ENCODE assay signal across 27 cellular contexts in genomic region chr1:36570016-36570415, GRCh38.
DNase-seq lines count a peak whose midpoint lies in the region; ATAC-seq and TF ChIP-seq lines count a peak whose summit lies in the region.
"Had no signal": no experiment of that assay in that cellular context is flagged by ENCODE, and none has a peak within 500 bp of the region (broad histone marks: within the 10 kb centered on the region; RNA-seq: fewer than 3 reads in every experiment).

No MANE protein-coding gene starts in this region.

- ATAC-seq in GM19324 (IDR thresholded peaks at IDR 0.05; ENCODE audit: low FRiP score, unreplicated experiment): no peak
- ATAC-seq: GM12878, Right ventricle myocardium inferior had no signal

- H3K14ac ChIP-seq in neuronal stem cell (ENCODE audit: low read length): no peak overlapping the region

- H2BK15ac ChIP-seq in neuronal stem cell (ENCODE audit: low read length): no peak overlapping the region

- no peaks in the 10 kb centered on the region for H3K36me3 ChIP-seq in neuronal stem cell (replicated peaks in 1 of 2; ENCODE audit: control insufficient read depth in 2 of 2, insufficient read depth in 2 of 2, low read length in 2 of 2)
- H3K36me3 ChIP-seq: BLaER1, HAP-1, Peyer's patch, SJSA1 had no signal

- no peak overlapping the region for H2AK5ac ChIP-seq in neuronal stem cell (ENCODE audit: low read depth, low read length)

- no peak overlapping the region for H3K9ac ChIP-seq in neuronal stem cell (ENCODE audit: low read depth, low read length, poor library complexity)
- H3K9ac ChIP-seq: BLaER1, GM23248, KMS-11 had no signal

- H2BK12ac ChIP-seq in neuronal stem cell (ENCODE audit: low read length): no peak overlapping the region

- H3K27me3 ChIP-seq in neuronal stem cell (ENCODE audit: control insufficient read depth in 3 of 3, insufficient read depth in 3 of 3, low read depth in 1 of 3, low read length in 3 of 3): peaks cover 0 to 13% (median 2%) of the 10 kb centered on the region in 3 experiments
- H3K27me3 ChIP-seq: BLaER1, Peyer's patch had no signal

- no peaks in the 10 kb centered on the region for H3K79me1 ChIP-seq in neuronal stem cell (ENCODE audit: low read depth, low read length)

- H3K27ac ChIP-seq in neuronal stem cell (replicated peaks; ENCODE audit: low read length): no peak overlapping the region
- H3K27ac ChIP-seq: 22Rv1, BLaER1, GM23248, KMS-11, Peyer's patch, SJSA1 had no signal

- H3K18ac ChIP-seq in neuronal stem cell (ENCODE audit: low read length): peak overlapping the region; percentile 7

- H3K4me2 ChIP-seq in neuronal stem cell (ENCODE audit: insufficient read depth, low read length, poor library complexity, severe bottlenecking): no peak overlapping the region
- H3K4me2 ChIP-seq: BLaER1, KMS-11 had no signal

- H3K4ac ChIP-seq in neuronal stem cell (ENCODE audit: low read length): no peak overlapping the region

- no peaks in the 10 kb centered on the region for H3K9me3 ChIP-seq in neuronal stem cell (replicated peaks in 1 of 2; ENCODE audit: control insufficient read depth in 2 of 2, insufficient read depth in 1 of 2, low read depth in 1 of 2, low read length in 2 of 2)
- H3K9me3 ChIP-seq: BLaER1, Caco-2, HAP-1, Peyer's patch, SJSA1 had no signal

- peak; percentile 42 for DNase-seq in activated effector memory CD4-positive, alpha-beta T cell treated with anti-CD3 and anti-CD28 coated beads, Interleukin-2, amount 50 U/mL, for 16 hours
- DNase-seq in activated effector memory CD4-positive, alpha-beta T cell treated with Interleukin-2 at 50 U/mL for 16 hours: no peak
- DNase-seq in ecto neural progenitor cell (ENCODE audit: low spot score): peak; percentile 38
- no peak for DNase-seq in neuronal stem cell (ENCODE audit: low spot score)
- DNase-seq in putamen (ENCODE audit: low spot score): no peak
- DNase-seq in cerebellar nuclear complex (lab: John Stamatoyannopoulos, UW): no peak
- DNase-seq in erythroblast (lab: John Stamatoyannopoulos, UW): no peak
- DNase-seq: ACHN; Caco-2; CD4-positive, alpha-beta memory T cell; DMS 273 treated with DMSO at 0.1 percent for 48 hours; DMS79 treated with DMSO at 0.1 percent for 48 hours; GM23248; IMR-90; NCI-H1105; NCI-H146; NCI-H2029; NCI-H526; Peyer's patch had no signal

- no peak overlapping the region for H4K8ac ChIP-seq in neuronal stem cell (ENCODE audit: low read depth, low read length)

- no peak overlapping the region for H3K23ac ChIP-seq in neuronal stem cell (ENCODE audit: low read depth, low read length, poor library complexity)

- peak overlapping the region; percentile 27 for H4K91ac ChIP-seq in neuronal stem cell (ENCODE audit: low read depth, low read length, poor library complexity)

- H3K4me3 ChIP-seq in neuronal stem cell (ENCODE audit: low read length in 2 of 2): no peak overlapping the region
- H3K4me3 ChIP-seq: BLaER1, GM12878, GM23248, HAP-1, Peyer's patch, SJSA1 had no signal

- H3K4me1 ChIP-seq in neuronal stem cell (ENCODE audit: control insufficient read depth in 2 of 2, insufficient read depth in 1 of 2, low read depth in 1 of 2, low read length in 2 of 2): peaks cover 0 to 4% of the 10 kb centered on the region in 2 donors
- H3K4me1 ChIP-seq: BLaER1, Caco-2, HAP-1, Peyer's patch, SJSA1 had no signal

- WGBS in neuronal stem cell (ENCODE audit: extremely low coverage in 2 of 2, insufficient read length in 2 of 2, insufficient replicate concordance in 1 of 2), 2 donors: no CpG with 5 or more reads among the region's 7 CpGs

- TF ChIP-seq POLR2A in erythroblast (IDR thresholded peaks at IDR 0.05; ENCODE audit: low read length): no peak

- no peak overlapping the region for H2BK120ac ChIP-seq in neuronal stem cell (ENCODE audit: low read depth, low read length)

- H2AFZ ChIP-seq in neuronal stem cell (ENCODE audit: low read length): no peak overlapping the region
- H2AFZ ChIP-seq: GM23248 had no signal

- no peak overlapping the region for H2BK5ac ChIP-seq in neuronal stem cell (ENCODE audit: low read length)

Comparison
In these comparisons a context has a peak if more than half of its experiments do, and no peak if none do; other contexts are left out.
1. DNase-seq: peak in activated effector memory CD4-positive, alpha-beta T cell treated with anti-CD3 and anti-CD28 coated beads, Interleukin-2, amount 50 U/mL, for 16 hours (single experiment) and ecto neural progenitor cell (single experiment); none in activated effector memory CD4-positive, alpha-beta T cell treated with Interleukin-2 at 50 U/mL for 16 hours (single experiment), neuronal stem cell (single experiment), putamen (single experiment), cerebellar nuclear complex (0 of 2) and erythroblast (0 of 2).